27 cellular contexts compared by ENCODE assay signal in the genomic region with DNA sequence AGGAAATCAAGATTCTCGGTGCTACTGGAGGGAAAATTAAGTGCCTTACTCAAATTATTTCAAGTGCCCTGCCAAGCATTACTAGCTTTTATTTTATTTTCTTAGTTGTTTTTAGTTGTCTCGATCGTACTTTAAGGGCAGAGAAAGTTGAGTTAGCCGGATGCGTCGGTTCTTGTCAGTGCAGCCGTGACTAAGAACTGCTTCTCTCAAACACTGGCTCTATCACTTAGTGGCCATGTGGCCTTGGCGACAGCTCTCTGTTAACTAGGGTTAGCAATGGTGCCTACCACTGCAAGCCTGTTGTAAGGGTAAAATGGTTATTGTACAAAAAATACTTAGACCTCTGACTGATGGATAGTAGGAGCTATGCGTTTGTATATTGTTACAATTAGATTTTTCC.
"Had no signal": no experiment of that assay in that cellular context is flagged by ENCODE, and none has a peak within 500 bp of the region (broad histone marks: within the 10 kb centered on the region; RNA-seq: fewer than 3 reads in every experiment).

No MANE protein-coding gene starts in this region.

- H3K4me3 ChIP-seq: ascending aorta, breast epithelium, cardiac muscle cell, coronary artery, dorsolateral prefrontal cortex had no signal

- ATAC-seq: activated CD4-positive, CD25-positive, alpha-beta regulatory T cell treated with anti-CD3 and anti-CD28 coated beads, Interleukin-2, amount 50 U/mL, for 24 hours; activated naive CD4-positive, alpha-beta T cell treated with anti-CD3 and anti-CD28 coated beads, Interleukin-2, amount 50 U/mL, for 72 hours; activated T-cell treated with anti-CD3 and anti-CD28 coated beads, Interleukin-2, amount 50 U/mL, for 72 hours; esophagus mucosa; T-helper 17 cell had no signal

- H3K27me3 ChIP-seq: ascending aorta, breast epithelium, cardiac muscle cell, dorsolateral prefrontal cortex had no signal

- DNase-seq: activated B cell treated with CpG ODN at 0.5 μM for 24 hours; activated CD4-positive, alpha-beta T cell treated with anti-CD3 and anti-CD28 coated beads for 48 hours; activated CD4-positive, alpha-beta T cell treated with anti-CD3 and anti-CD28 coated beads, Interleukin-2, amount 50 U/mL, for 1 hour; activated CD4-positive, alpha-beta T cell treated with anti-CD3 and anti-CD28 coated beads, Interleukin-2, amount 50 U/mL, for 48 hours; activated CD8-positive, alpha-beta memory T cell treated with anti-CD3 and anti-CD28 coated beads, Interleukin-2, amount 50 U/mL, for 48 hours; activated gamma-delta T cell; activated naive CD4-positive, alpha-beta T cell; activated naive CD4-positive, alpha-beta T cell treated with anti-CD3 and anti-CD28 coated beads, Interleukin-2, amount 10 ng/mL, durations not matched to agents 7 days and 5 days; activated naive CD8-positive, alpha-beta T cell treated with anti-CD3 and anti-CD28 coated beads, Interleukin-2, amount 10 ng/mL, durations not matched to agents 7 days and 5 days; activated T-cell treated with anti-CD3 and anti-CD28 coated beads for 4 hours; activated T-cell treated with anti-CD3 and anti-CD28 coated beads, Interleukin-2, amount 50 U/mL, for 24 hours; activated T-cell treated with anti-CD3 and anti-CD28 coated beads, Interleukin-2, amount 50 U/mL, for 72 hours; dorsolateral prefrontal cortex; effector memory CD4-positive, alpha-beta T cell; endodermal cell; foreskin fibroblast; head of caudate nucleus; T-helper 17 cell; T1000; WERI-Rb-1 had no signal

- H3K36me3 ChIP-seq: ascending aorta, breast epithelium, cardiac muscle cell, WERI-Rb-1 had no signal

- H3K4me1 ChIP-seq: ascending aorta, breast epithelium had no signal

- H3K9me3 ChIP-seq: ascending aorta, breast epithelium had no signal

- H3K27ac ChIP-seq: ascending aorta, breast epithelium, cardiac muscle cell, coronary artery, dorsolateral prefrontal cortex, WERI-Rb-1 had no signal
